1 cellular context compared by ENCODE assay signal in genomic region chr6:150547511-150548222, GRCh38.
A peak's percentile ranks its signal among the peaks of the same experiment; 100 is the strongest.
TF ChIP-seq lines count a peak whose summit lies in the region.

No MANE protein-coding gene starts in this region.

TF ChIP-seq in HepG2, 621 proteins besides CTCF, POLR2A, EP300 and RAD21 (continued from another document):
- no peak for TF ChIP-seq BCLAF1 (IDR thresholded peaks at IDR 0.05)
- 0 out of 2 replicates have a peak, but pooled peaks have one; percentile 22 for TF ChIP-seq ZNF691 (CRISPR knock-in tag; IDR thresholded peaks at IDR 0.05; ENCODE audit: borderline replicate concordance, low read depth)
- 0 out of 2 replicates have a peak, but pooled peaks have one; percentile 35 for TF ChIP-seq ZNF674 (CRISPR knock-in tag; IDR thresholded peaks at IDR 0.05; ENCODE audit: low read depth)
- no peak for TF ChIP-seq USF2 (IDR thresholded peaks at IDR 0.05; ENCODE audit: low read depth, low read length)
- TF ChIP-seq USF2 (CRISPR knock-in tag; IDR thresholded peaks at IDR 0.05; ENCODE audit: borderline replicate concordance): no peak
- TF ChIP-seq CREB1 (IDR thresholded peaks at IDR 0.05): no peak
- TF ChIP-seq CREB1 (CRISPR knock-in tag; IDR thresholded peaks at IDR 0.05): no peak
- peak; percentile 54; the same call in 1 of the 2 replicates for TF ChIP-seq MIER3 (CRISPR knock-in tag; IDR thresholded peaks at IDR 0.05; ENCODE audit: borderline replicate concordance)
- TF ChIP-seq IRF1 (CRISPR knock-in tag; IDR thresholded peaks at IDR 0.05; ENCODE audit: low read depth): no peak
- TF ChIP-seq POGZ (CRISPR knock-in tag; IDR thresholded peaks at IDR 0.05): peak; percentile 65
- TF ChIP-seq PCBP2 (optimal IDR thresholded peaks at IDR 0.05; ENCODE audit: low read depth, low read length, poor library complexity, severe bottlenecking): peak; percentile 80
- TF ChIP-seq SRF (IDR thresholded peaks at IDR 0.05; ENCODE audit: low read depth, low read length): no peak
- no peak; the same call in 1 of the 2 replicates for TF ChIP-seq ZNF33B (CRISPR knock-in tag; IDR thresholded peaks at IDR 0.05)
- TF ChIP-seq SRSF4 (IDR thresholded peaks at IDR 0.05; ENCODE audit: low read depth, low read length, poor library complexity, severe bottlenecking): no peak
- no peak for TF ChIP-seq ADNP (CRISPR knock-in tag; IDR thresholded peaks at IDR 0.05)
- 0 out of 2 replicates have a peak, but pooled peaks have one; percentile 25 for TF ChIP-seq ERF (CRISPR knock-in tag; IDR thresholded peaks at IDR 0.05)
- peak; percentile 61; the same call in 1 of the 2 replicates for TF ChIP-seq ZNF317 (CRISPR knock-in tag; IDR thresholded peaks at IDR 0.05)
- TF ChIP-seq ZNF782 (CRISPR knock-in tag; IDR thresholded peaks at IDR 0.05; ENCODE audit: borderline replicate concordance): 0 out of 2 replicates have a peak, but pooled peaks have one; percentile 58
- no peak for TF ChIP-seq FOXJ3 (CRISPR knock-in tag; IDR thresholded peaks at IDR 0.05; ENCODE audit: borderline replicate concordance)
- no peak for TF ChIP-seq CHD2 (IDR thresholded peaks at IDR 0.05; ENCODE audit: low read depth, low read length)
- no peak for TF ChIP-seq PAF1 (CRISPR knock-in tag; IDR thresholded peaks at IDR 0.05)
- TF ChIP-seq ZNF343 (CRISPR knock-in tag; IDR thresholded peaks at IDR 0.05): 0 out of 2 replicates have a peak, but pooled peaks have one; percentile 79
- no peak for TF ChIP-seq ZNF547 (CRISPR knock-in tag; IDR thresholded peaks at IDR 0.05)
- TF ChIP-seq ZSCAN5A (CRISPR knock-in tag; IDR thresholded peaks at IDR 0.05; ENCODE audit: borderline replicate concordance): no peak
- TF ChIP-seq ATF7-NPFF (CRISPR knock-in tag; IDR thresholded peaks at IDR 0.05; ENCODE audit: low read depth): peak; percentile 57; the same call in 1 of the 2 replicates
- TF ChIP-seq ZNF839 (CRISPR knock-in tag; IDR thresholded peaks at IDR 0.05; ENCODE audit: borderline replicate concordance): no peak
- TF ChIP-seq ZNF768 (CRISPR knock-in tag; IDR thresholded peaks at IDR 0.05): no peak
- no peak for TF ChIP-seq ZNF414 (CRISPR knock-in tag; IDR thresholded peaks at IDR 0.05)
- TF ChIP-seq MIXL1 (CRISPR knock-in tag; IDR thresholded peaks at IDR 0.05): peak; percentile 49; the same call in 1 of the 2 replicates
- TF ChIP-seq MED1 (CRISPR knock-in tag; IDR thresholded peaks at IDR 0.05): 0 out of 2 replicates have a peak, but pooled peaks have one; percentile 33
- no peak for TF ChIP-seq CBX1 (IDR thresholded peaks at IDR 0.05; ENCODE audit: low read depth)
- peak; percentile 12 for TF ChIP-seq SALL1 (CRISPR knock-in tag; IDR thresholded peaks at IDR 0.05)
- TF ChIP-seq ZNF235 (CRISPR knock-in tag; IDR thresholded peaks at IDR 0.05; ENCODE audit: borderline replicate concordance): no peak
- no peak for TF ChIP-seq ZGPAT (CRISPR knock-in tag; IDR thresholded peaks at IDR 0.05)
- no peak for TF ChIP-seq SETDB1 (CRISPR knock-in tag; IDR thresholded peaks at IDR 0.05; ENCODE audit: borderline replicate concordance)
